In genomic region chr5:131379071-131379538, GRCh38 we compare ENCODE assay signal across 1 cellular context.
TF ChIP-seq lines count a peak whose summit lies in the region.

No MANE protein-coding gene starts in this region.

TF ChIP-seq in GM23338, 12 proteins besides CTCF, POLR2A, EP300 and RAD21 (continued from another document):
- TF ChIP-seq ZNF462 (CRISPR knock-in tag; IDR thresholded peaks at IDR 0.05) (no peak), CREB1 (CRISPR knock-in tag; IDR thresholded peaks at IDR 0.05; ENCODE audit: low read depth) (no peak), ZNF114 (CRISPR knock-in tag; IDR thresholded peaks at IDR 0.05) (no peak), EZH2phosphoT487 (IDR thresholded peaks at IDR 0.05; ENCODE audit: unreplicated experiment) (no peak), EZH2 (IDR thresholded peaks at IDR 0.05; ENCODE audit: low read depth, unreplicated experiment) (no peak)
